21 cellular contexts compared by ENCODE assay signal in the genomic region with DNA sequence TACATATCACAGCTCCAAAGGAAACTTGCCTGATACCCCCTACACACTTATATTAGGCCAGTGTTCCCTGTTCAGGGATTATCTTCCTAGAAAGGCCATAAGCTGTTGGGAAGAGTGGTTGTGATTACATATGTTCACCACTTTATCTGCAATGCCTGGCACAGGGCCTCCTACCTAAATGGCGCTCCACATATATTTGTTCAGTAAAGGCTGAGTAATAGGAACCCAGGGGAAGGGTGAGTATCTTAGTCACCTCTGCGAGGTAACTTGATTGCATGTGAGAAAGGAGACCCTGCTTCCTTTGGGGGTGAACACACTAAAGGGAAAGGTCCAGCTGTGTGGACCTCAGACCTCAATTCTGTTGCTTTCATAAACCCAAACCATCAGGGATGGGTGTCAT.
DNase-seq lines count a peak whose midpoint lies in the region; ATAC-seq, FAIRE-seq and TF ChIP-seq lines count a peak whose summit lies in the region.
"Had no signal": no experiment of that assay in that cellular context is flagged by ENCODE, and none has a peak within 500 bp of the region (broad histone marks: within the 10 kb centered on the region; RNA-seq: fewer than 3 reads in every experiment).

No MANE protein-coding gene starts in this region.

- H3K27ac ChIP-seq in IMR-90 (ENCODE audit: insufficient read depth, low read length), result no peak overlapping the region
- H3K27ac ChIP-seq in keratinocyte (ENCODE audit: control insufficient read depth, insufficient read depth, low read length), result no peak overlapping the region
- H3K27ac ChIP-seq: GM23248 had no signal

- H3K4me1 ChIP-seq in IMR-90 (ENCODE audit: control insufficient read depth, insufficient read depth, low read length) (peaks cover 1% of the 10 kb centered on the region; the same call in 1 of the 2 replicates), keratinocyte (ENCODE audit: control insufficient read depth, extremely low read depth, insufficient read depth, low read length) (peaks cover 16% of the 10 kb centered on the region)

- no peaks in the 10 kb centered on the region for H4K20me1 ChIP-seq in IMR-90 (ENCODE audit: insufficient read depth, low read length)
- no peaks in the 10 kb centered on the region for H4K20me1 ChIP-seq in keratinocyte (ENCODE audit: control insufficient read depth, extremely low read depth, insufficient read depth, low read length)

- no peak for TF ChIP-seq RAD21 in IMR-90 (IDR thresholded peaks at IDR 0.05; ENCODE audit: low read length)

- no TSS peak for BruUV-seq in IMR-90 (replicated peaks; lab: Mats Ljungman, UMichigan)

- no peak overlapping the region for H2BK120ac ChIP-seq in IMR-90 (ENCODE audit: low read depth, low read length)

- H2BK15ac ChIP-seq in IMR-90 (ENCODE audit: low read depth, low read length), result no peak overlapping the region

- ATAC-seq in IMR-90 (ENCODE audit: low read depth) (no peak), sciatic nerve (no peak)
- ATAC-seq: GM12878, HCT116 had no signal

- POLR2A ChIA-PET in IMR-90 (lab: Charles Lee; ENCODE audit: unreplicated experiment), result no interaction called here

- no peaks in the 10 kb centered on the region for H3K79me1 ChIP-seq in IMR-90 (ENCODE audit: low read depth in 1 of 2, low read length in 2 of 2)

- no peak for TF ChIP-seq CTCF in IMR-90 (conservative IDR thresholded peaks at IDR 0.05; ENCODE audit: low read depth, low read length)
- no peak for TF ChIP-seq CTCF in bronchial epithelial cell (IDR thresholded peaks at IDR 0.05; ENCODE audit: insufficient read depth, low read length, severe bottlenecking)
- TF ChIP-seq CTCF in keratinocyte (optimal IDR thresholded peaks at IDR 0.05 in 1 of 3, IDR thresholded peaks at IDR 0.05 in 1 of 3, conservative IDR thresholded peaks at IDR 0.05 in 1 of 3; ENCODE audit: extremely low read depth in 1 of 3, insufficient read depth in 2 of 3, low read length in 3 of 3), result no peak

- FAIRE-seq in bronchial epithelial cell (lab: Jason Lieb, UNC) (no peak), keratinocyte (lab: Jason Lieb, UNC) (peak; percentile 58), H54 (lab: Jason Lieb, UNC) (no peak)
- FAIRE-seq: GM12878, GM19239, H1 had no signal

- H2BK5ac ChIP-seq in IMR-90 (ENCODE audit: low read depth, low read length, poor library complexity, severe bottlenecking), result no peak overlapping the region

- H3K4me3 ChIP-seq in IMR-90 (ENCODE audit: insufficient read depth, low read depth, low read length), result no peak overlapping the region
- H3K4me3 ChIP-seq in bronchial epithelial cell (ENCODE audit: low read depth, low read length), result no peak overlapping the region
- no peak overlapping the region for H3K4me3 ChIP-seq in keratinocyte (ENCODE audit: control insufficient read depth in 2 of 3, extremely low read depth in 1 of 3, insufficient read depth in 2 of 3, low read depth in 1 of 3, low read length in 3 of 3)
- H3K4me3 ChIP-seq: GM12878, GM23248 had no signal

- H3K56ac ChIP-seq in IMR-90 (ENCODE audit: extremely low read depth, insufficient read depth, low read length), result no peak overlapping the region

- no peak overlapping the region for H3K4ac ChIP-seq in IMR-90 (ENCODE audit: low read depth, low read length)

- H4K5ac ChIP-seq in IMR-90 (ENCODE audit: low read depth, low read length), result no peak overlapping the region

- TF ChIP-seq POLR2A in IMR-90 (IDR thresholded peaks at IDR 0.05; ENCODE audit: low read depth, low read length), result no peak
- TF ChIP-seq POLR2A in H54 (IDR thresholded peaks at IDR 0.05; ENCODE audit: low read depth, low read length), result no peak

- H2BK20ac ChIP-seq in IMR-90 (ENCODE audit: low read depth, low read length), result no peak overlapping the region

- no peak overlapping the region for H4K8ac ChIP-seq in IMR-90 (ENCODE audit: low read depth in 2 of 2, low read length in 2 of 2)

- H3K79me2 ChIP-seq in keratinocyte (ENCODE audit: control insufficient read depth, insufficient read depth, low read length), result no peaks in the 10 kb centered on the region

- no peak overlapping the region for H2AK9ac ChIP-seq in IMR-90 (replicated peaks; ENCODE audit: low read depth, low read length, poor library complexity)

- no peak overlapping the region for H4K91ac ChIP-seq in IMR-90 (ENCODE audit: insufficient read depth, low read depth, low read length)

- H3K36me3 ChIP-seq in IMR-90 (ENCODE audit: control insufficient read depth, insufficient read depth, low read length), result no peaks in the 10 kb centered on the region
- no peaks in the 10 kb centered on the region for H3K36me3 ChIP-seq in bronchial epithelial cell (ENCODE audit: control insufficient read depth, insufficient read depth, low read length)
- no peaks in the 10 kb centered on the region for H3K36me3 ChIP-seq in keratinocyte (ENCODE audit: control insufficient read depth in 2 of 2, extremely low read depth in 1 of 2, insufficient read depth in 2 of 2, low read length in 2 of 2)

- intact Hi-C loops in IMR-90 (cut with micrococcal nuclease) (no loop called here), sciatic nerve (cut with DNase I) (no loop called here)

- CTCF ChIA-PET in IMR-90 (lab: Yijun Ruan, JAX), result no interaction called here

- H3K4me2 ChIP-seq in IMR-90 (ENCODE audit: low read depth, low read length), result no peak overlapping the region
- no peak overlapping the region for H3K4me2 ChIP-seq in keratinocyte (ENCODE audit: control insufficient read depth, extremely low read depth, insufficient read depth, low read depth, low read length)

- H3K14ac ChIP-seq in IMR-90 (replicated peaks; ENCODE audit: low read depth, low read length), result no peak overlapping the region

- no peaks in the 10 kb centered on the region for H3K27me3 ChIP-seq in IMR-90 (ENCODE audit: control insufficient read depth, insufficient read depth, low read length)
- no peaks in the 10 kb centered on the region for H3K27me3 ChIP-seq in bronchial epithelial cell (ENCODE audit: control insufficient read depth, insufficient read depth, low read length)
- no peaks in the 10 kb centered on the region for H3K27me3 ChIP-seq in keratinocyte (ENCODE audit: control insufficient read depth, extremely low read depth, insufficient read depth, low read length)

- no peak overlapping the region for H2AFZ ChIP-seq in IMR-90 (replicated peaks; ENCODE audit: low read length, poor library complexity)
- H2AFZ ChIP-seq in keratinocyte (ENCODE audit: control insufficient read depth, low read length), result no peak overlapping the region
- H2AFZ ChIP-seq: GM23248 had no signal

- H2AK5ac ChIP-seq in IMR-90 (ENCODE audit: low read depth, low read length), result no peak overlapping the region

- no peak overlapping the region for H3K23ac ChIP-seq in IMR-90 (ENCODE audit: low read depth, low read length)

- H3K18ac ChIP-seq in IMR-90 (ENCODE audit: low read depth, low read length), result peak overlapping the region; percentile 22; the same call in 1 of the 2 replicates

- H3K9me3 ChIP-seq in IMR-90 (ENCODE audit: control insufficient read depth, insufficient read depth, low read length) (no peaks in the 10 kb centered on the region), keratinocyte (ENCODE audit: control insufficient read depth, low read depth, low read length) (no peaks in the 10 kb centered on the region)

- in situ Hi-C loops in IMR-90 (cut with MboI; ENCODE audit: low sequenced_read_pairs), result no loop called here

- H3K9me1 ChIP-seq in IMR-90 (ENCODE audit: insufficient read depth, low read length) (no peaks in the 10 kb centered on the region), keratinocyte (ENCODE audit: control insufficient read depth, extremely low read depth, insufficient read depth, low read length) (peaks cover 2% of the 10 kb centered on the region)

- DNase-seq in HT1080 (ENCODE audit: low read depth) (peak; percentile 13), IMR-90 (no peak), bronchial epithelial cell (ENCODE audit: low read depth) (peak; percentile 62), keratinocyte (ENCODE audit: low read depth, low spot score) (no peak), middle frontal gyrus (ENCODE audit: extremely low spot score, low spot score) (no peak), H54 (ENCODE audit: insufficient read length, low spot score) (no peak), NCI-H524 treated with DMSO at 0.1 percent for 48 hours (lab: John Stamatoyannopoulos, UW) (no peak), sciatic nerve (ENCODE audit: low spot score) (no peak)
- DNase-seq: C1 segment of cervical spinal cord; CD4-positive, alpha-beta memory T cell; COR-L47; DMS153; DMS79; EL; GDM1; GM23248; H9 had no signal

- no peak overlapping the region for H3K9ac ChIP-seq in IMR-90 (ENCODE audit: low read depth, low read length)
- no peak overlapping the region for H3K9ac ChIP-seq in keratinocyte (ENCODE audit: control insufficient read depth, extremely low read depth, insufficient read depth, low read length)
- H3K9ac ChIP-seq: GM23248 had no signal

- dilution Hi-C loops in IMR-90 (cut with HindIII; ENCODE audit: low sequenced_read_pairs, unreplicated experiment), result no loop called here
- dilution Hi-C loops in keratinocyte (cut with MboI; ENCODE audit: extremely low pct_ligation_motif_present, low sequenced_read_pairs), result no loop called here

- whole genome bisulfite sequencing in IMR-90 (ENCODE audit: extremely low coverage in 2 of 2, insufficient read length in 1 of 2), 2 experiments, result no CpG with 5 or more reads among the region's 2 CpGs

TF ChIP-seq in IMR-90, 13 proteins besides CTCF, POLR2A, EP300 and RAD21 (continues in another document):
- TF ChIP-seq NFE2L2 (IDR thresholded peaks at IDR 0.05; ENCODE audit: low read depth, low read length), result no peak
- no peak for TF ChIP-seq SMC3 (IDR thresholded peaks at IDR 0.05; ENCODE audit: low read depth, low read length)
- TF ChIP-seq RCOR1 (IDR thresholded peaks at IDR 0.05; ENCODE audit: insufficient replicate concordance, low read length), result no peak
- no peak for TF ChIP-seq FOS (IDR thresholded peaks at IDR 0.05; ENCODE audit: low read depth, low read length)
- no peak for TF ChIP-seq MAFK (IDR thresholded peaks at IDR 0.05; ENCODE audit: low read depth, low read length)
- no peak for TF ChIP-seq CEBPB (IDR thresholded peaks at IDR 0.05; ENCODE audit: low read depth, low read length)
- TF ChIP-seq, protein P1, sequence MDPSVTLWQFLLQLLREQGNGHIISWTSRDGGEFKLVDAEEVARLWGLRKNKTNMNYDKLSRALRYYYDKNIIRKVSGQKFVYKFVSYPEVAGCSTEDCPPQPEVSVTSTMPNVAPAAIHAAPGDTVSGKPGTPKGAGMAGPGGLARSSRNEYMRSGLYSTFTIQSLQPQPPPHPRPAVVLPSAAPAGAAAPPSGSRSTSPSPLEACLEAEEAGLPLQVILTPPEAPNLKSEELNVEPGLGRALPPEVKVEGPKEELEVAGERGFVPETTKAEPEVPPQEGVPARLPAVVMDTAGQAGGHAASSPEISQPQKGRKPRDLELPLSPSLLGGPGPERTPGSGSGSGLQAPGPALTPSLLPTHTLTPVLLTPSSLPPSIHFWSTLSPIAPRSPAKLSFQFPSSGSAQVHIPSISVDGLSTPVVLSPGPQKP (IDR thresholded peaks at IDR 0.05; ENCODE audit: borderline replicate concordance, low read depth, low read length), result no peak
- TF ChIP-seq MAZ (IDR thresholded peaks at IDR 0.05; ENCODE audit: borderline replicate concordance, low read depth, low read length), result no peak

Comparison
In these comparisons a context has a peak if more than half of its experiments do, and no peak if none do; other contexts are left out.
1. DNase-seq: peak in HT1080 (single experiment) and bronchial epithelial cell (single experiment); none in IMR-90 (single experiment), keratinocyte (single experiment), middle frontal gyrus (single experiment), H54 (single experiment), NCI-H524 treated with DMSO at 0.1 percent for 48 hours (single experiment) and sciatic nerve (single experiment).